17 cellular contexts compared by ENCODE assay signal in the genomic region with DNA sequence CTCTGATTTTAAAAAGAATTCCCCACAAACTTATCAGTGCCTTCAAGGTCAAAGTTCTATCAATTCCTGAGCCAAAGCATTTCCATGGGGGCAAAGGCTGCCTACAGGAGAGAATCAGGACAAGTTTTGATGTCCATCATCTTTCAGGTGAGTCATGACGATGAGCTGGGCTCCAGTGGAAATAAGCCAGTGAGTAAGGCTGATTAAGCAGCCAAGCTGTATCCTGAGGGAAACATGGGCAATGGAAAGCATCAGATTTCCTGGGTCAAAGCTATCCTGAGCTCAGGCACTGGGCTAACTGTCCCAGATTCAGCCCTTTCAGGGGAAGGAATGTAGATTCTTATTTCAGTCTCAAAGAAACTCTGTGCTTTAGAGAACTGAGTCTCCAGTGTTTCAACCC.
DNase-seq lines count a peak whose midpoint lies in the region; ATAC-seq and TF ChIP-seq lines count a peak whose summit lies in the region.
"Had no signal": no experiment of that assay in that cellular context is flagged by ENCODE, and none has a peak within 500 bp of the region (broad histone marks: within the 10 kb centered on the region; RNA-seq: fewer than 3 reads in every experiment).

No MANE protein-coding gene starts in this region.

- no peaks in the 10 kb centered on the region; the same call in 1 of the 2 replicates for H3K9me2 ChIP-seq in GM23248 (ENCODE audit: insufficient read depth)

- no peaks in the 10 kb centered on the region for H3K27me3 ChIP-seq in GM23248 (replicated peaks; ENCODE audit: insufficient read depth)
- H3K27me3 ChIP-seq in RWPE2 (ENCODE audit: insufficient read depth, poor library complexity, severe bottlenecking): no peaks in the 10 kb centered on the region
- H3K27me3 ChIP-seq in ascending aorta: no peaks in the 10 kb centered on the region

- intact Hi-C loops in ascending aorta (cut with DNase I): no loop called here

- H3K4me1 Mint-ChIP-seq in activated CD8-positive, alpha-beta T cell treated with anti-CD3 and anti-CD28 coated beads, Interleukin-2, amount 10 ng/mL, durations not matched to agents 7 days and 5 days (ENCODE audit: low read depth): no peaks in the 10 kb centered on the region
- H3K4me1 Mint-ChIP-seq: activated naive CD4-positive, alpha-beta T cell treated with anti-CD3 and anti-CD28 coated beads, Interleukin-2, amount 10 ng/mL, durations not matched to agents 7 days and 5 days; CD14-positive monocyte; T-cell had no signal

- peaks cover 44% of the 10 kb centered on the region for H3F3A ChIP-seq in GM23248 (ENCODE audit: insufficient read depth)

- ATAC-seq in RWPE2 (ENCODE audit: low read depth): peak; percentile 97
- no peak for ATAC-seq in GM19328 (IDR thresholded peaks at IDR 0.05; ENCODE audit: unreplicated experiment)
- ATAC-seq in activated CD8-positive, alpha-beta T cell treated with anti-CD3 and anti-CD28 coated beads, Interleukin-2, amount 10 ng/mL, durations not matched to agents 7 days and 5 days: no peak
- ATAC-seq: GM12878, T-cell had no signal

- DNase-seq in GM23248 (peak; percentile 95), RWPE2 (ENCODE audit: low spot score) (no peak), fibroblast of peridontal ligament (ENCODE audit: extremely low read depth) (peak; percentile 68), skeletal muscle cell (ENCODE audit: low read depth) (peak; percentile 65), NCI-H748 (lab: John Stamatoyannopoulos, UW; ENCODE audit: unreplicated experiment) (no peak), ascending aorta (ENCODE audit: low spot score in 2 of 2) (no peak)
- DNase-seq in activated CD8-positive, alpha-beta T cell treated with anti-CD3 and anti-CD28 coated beads, Interleukin-2, amount 10 ng/mL, durations not matched to agents 7 days and 5 days: no peak
- DNase-seq: activated CD4-positive, alpha-beta T cell treated with anti-CD3 and anti-CD28 coated beads for 1 hour; activated CD8-positive, alpha-beta memory T cell treated with anti-CD3 and anti-CD28 coated beads, Interleukin-2, amount 50 U/mL, for 48 hours; activated naive CD4-positive, alpha-beta T cell treated with anti-CD3 and anti-CD28 coated beads, Interleukin-2, amount 10 ng/mL, durations not matched to agents 7 days and 5 days; DND-41; NCI-H187; NCI-H526 treated with DMSO at 0.1 percent for 48 hours; T-cell had no signal

- CTCF ChIA-PET in activated CD8-positive, alpha-beta T cell treated with anti-CD3 and anti-CD28 coated beads, Interleukin-2, amount 10 ng/mL, durations not matched to agents 7 days and 5 days (lab: Charles Lee): no interaction called here

- H3K9me3 ChIP-seq in GM23248 (ENCODE audit: low read depth): no peaks in the 10 kb centered on the region
- H3K9me3 ChIP-seq in RWPE2 (ENCODE audit: severe bottlenecking): no peaks in the 10 kb centered on the region
- no peaks in the 10 kb centered on the region for H3K9me3 ChIP-seq in ascending aorta

- H3K36me3 ChIP-seq in GM23248 (ENCODE audit: low read depth): no peaks in the 10 kb centered on the region
- H3K36me3 ChIP-seq in RWPE2 (ENCODE audit: low read depth): no peaks in the 10 kb centered on the region
- H3K36me3 ChIP-seq in ascending aorta: no peaks in the 10 kb centered on the region

- H3K9me3 Mint-ChIP-seq in activated CD8-positive, alpha-beta T cell treated with anti-CD3 and anti-CD28 coated beads, Interleukin-2, amount 10 ng/mL, durations not matched to agents 7 days and 5 days (ENCODE audit: insufficient read depth): no peaks in the 10 kb centered on the region
- H3K9me3 Mint-ChIP-seq: activated naive CD4-positive, alpha-beta T cell treated with anti-CD3 and anti-CD28 coated beads, Interleukin-2, amount 10 ng/mL, durations not matched to agents 7 days and 5 days; CD14-positive monocyte had no signal

- POLR2A ChIA-PET in activated CD8-positive, alpha-beta T cell treated with anti-CD3 and anti-CD28 coated beads, Interleukin-2, amount 10 ng/mL, durations not matched to agents 7 days and 5 days (lab: Charles Lee): no interaction called here

- peak overlapping the region; percentile 34; the same call in 1 of the 2 replicates for H3K9ac ChIP-seq in GM23248

- H3K4me2 ChIP-seq in GM23248 (ENCODE audit: unreplicated experiment): peak overlapping the region; percentile 64

- H3K4me3 Mint-ChIP-seq in activated CD8-positive, alpha-beta T cell treated with anti-CD3 and anti-CD28 coated beads, Interleukin-2, amount 10 ng/mL, durations not matched to agents 7 days and 5 days: no peak overlapping the region
- H3K4me3 Mint-ChIP-seq: activated naive CD4-positive, alpha-beta T cell treated with anti-CD3 and anti-CD28 coated beads, Interleukin-2, amount 10 ng/mL, durations not matched to agents 7 days and 5 days; CD14-positive monocyte; T-cell had no signal

- no peak for TF ChIP-seq CTCF in RWPE2 (IDR thresholded peaks at IDR 0.05; ENCODE audit: poor library complexity, severe bottlenecking)
- TF ChIP-seq CTCF in ascending aorta (IDR thresholded peaks at IDR 0.05): no peak

- H4K20me1 ChIP-seq in GM23248 (ENCODE audit: insufficient read depth): no peaks in the 10 kb centered on the region

- no peaks in the 10 kb centered on the region for H3K79me2 ChIP-seq in GM23248 (ENCODE audit: insufficient read depth)

- no peaks in the 10 kb centered on the region for H3K27me3 Mint-ChIP-seq in activated CD8-positive, alpha-beta T cell treated with anti-CD3 and anti-CD28 coated beads, Interleukin-2, amount 10 ng/mL, durations not matched to agents 7 days and 5 days (ENCODE audit: low read depth)
- H3K27me3 Mint-ChIP-seq: activated naive CD4-positive, alpha-beta T cell treated with anti-CD3 and anti-CD28 coated beads, Interleukin-2, amount 10 ng/mL, durations not matched to agents 7 days and 5 days; T-cell had no signal

- H3K27ac ChIP-seq in GM23248 (peak overlapping the region; percentile 82), RWPE2 (ENCODE audit: poor library complexity, severe bottlenecking) (no peak overlapping the region), ascending aorta (no peak overlapping the region)

- in situ Hi-C loops in GM23248 (cut with MboI): no loop called here

- H3K36me3 Mint-ChIP-seq in activated CD8-positive, alpha-beta T cell treated with anti-CD3 and anti-CD28 coated beads, Interleukin-2, amount 10 ng/mL, durations not matched to agents 7 days and 5 days (ENCODE audit: low read depth): no peaks in the 10 kb centered on the region
- H3K36me3 Mint-ChIP-seq: activated naive CD4-positive, alpha-beta T cell treated with anti-CD3 and anti-CD28 coated beads, Interleukin-2, amount 10 ng/mL, durations not matched to agents 7 days and 5 days; CD14-positive monocyte; T-cell had no signal

- H3K27ac Mint-ChIP-seq in activated CD8-positive, alpha-beta T cell treated with anti-CD3 and anti-CD28 coated beads, Interleukin-2, amount 10 ng/mL, durations not matched to agents 7 days and 5 days: no peak overlapping the region
- H3K27ac Mint-ChIP-seq: activated naive CD4-positive, alpha-beta T cell treated with anti-CD3 and anti-CD28 coated beads, Interleukin-2, amount 10 ng/mL, durations not matched to agents 7 days and 5 days; CD14-positive monocyte; T-cell had no signal

- H2AFZ ChIP-seq in GM23248: no peak overlapping the region

- H3K4me1 ChIP-seq in GM23248 (ENCODE audit: insufficient read depth) (peaks cover 68% of the 10 kb centered on the region), RWPE2 (ENCODE audit: insufficient read depth, poor library complexity, severe bottlenecking) (peaks cover 6% of the 10 kb centered on the region), ascending aorta (no peaks in the 10 kb centered on the region)

- 5 to 23% methylated on average over 1 of the region's 1 CpG for WGBS in GM23248 (ENCODE audit: low coverage in 1 of 2, low lambda C conversion rate in 2 of 2, missing lambda C conversion rate in 2 of 2), 2 experiments

- H3K4me3 ChIP-seq in GM23248 (peak overlapping the region; percentile 30), RWPE2 (ENCODE audit: severe bottlenecking) (no peak overlapping the region), skeletal muscle cell (ENCODE audit: low read depth, low read length) (no peak overlapping the region), ascending aorta (no peak overlapping the region)
- H3K4me3 ChIP-seq: GM12878 had no signal

Comparison
In these comparisons a context has a peak if more than half of its experiments do, and no peak if none do; other contexts are left out.
1. DNase-seq: peak in GM23248 (single experiment), fibroblast of peridontal ligament (single experiment) and skeletal muscle cell (single experiment); none in RWPE2 (single experiment), NCI-H748 (single experiment), ascending aorta (0 of 2) and activated CD8-positive, alpha-beta T cell treated with anti-CD3 and anti-CD28 coated beads, Interleukin-2, amount 10 ng/mL, durations not matched to agents 7 days and 5 days (single experiment).